In genomic region chr16:50368410-50369132, GRCh38 we compare ENCODE assay signal across 8 cellular contexts. TPM values are rescaled to one million over a fixed set of nuclear protein-coding genes. Genes with fewer than 3 reads are reported as not detected.
DNase-seq lines count a peak whose midpoint lies in the region; ATAC-seq and FAIRE-seq lines count a peak whose summit lies in the region.

TSS of gene BRD7 (minus strand) at chr16:50368988. CDS start at chr16:50368774, 214 bp downstream.

- ATAC-seq in GM21360 (IDR thresholded peaks at IDR 0.05; ENCODE audit: unreplicated experiment) (peak; percentile 64), left ventricle myocardium superior (peak; percentile 85)

- FAIRE-seq in HTR-8/SVneo (lab: Jason Lieb, UNC) (no peak), urothelium cell line (lab: Jason Lieb, UNC) (no peak)

- DNase-seq in DMS 273 (lab: John Stamatoyannopoulos, UW; ENCODE audit: unreplicated experiment) = peak; percentile 92
- peak; percentile 55 for DNase-seq in HTR-8/SVneo (ENCODE audit: insufficient read length, low spot score)
- DNase-seq in T follicular helper cell (ENCODE audit: low read depth) = peak; percentile 52
- DNase-seq in activated naive CD8-positive, alpha-beta T cell treated with anti-CD3 and anti-CD28 coated beads, Interleukin-2, amount 50 U/mL, for 16 hours (ENCODE audit: low read depth, low spot score) = peak; percentile 26
- peak; percentile 83 for DNase-seq in left ventricle myocardium superior
- peak; percentile 59 for DNase-seq in putamen (ENCODE audit: low spot score)
- peak; percentile 90 for DNase-seq in urothelium cell line (ENCODE audit: low spot score)

- intact Hi-C loops in left ventricle myocardium superior (cut with micrococcal nuclease) = no loop called here

RNA-seq across cellular contexts. Expression of gene BRD7, which starts in this region (rescaled TPM):
- 46.7 TPM for total RNA-seq in left ventricle myocardium superior

Comparison
In these comparisons a context has a peak if more than half of its experiments do, and no peak if none do; other contexts are left out.
1. Peak in every context shown above with its lines: DNase-seq and ATAC-seq.
2. DNase-seq: peak in every context shown above with its lines; median percentile 92 in DMS 273; 90 in urothelium cell line; 83 in left ventricle myocardium superior; 59 in putamen; 55 in HTR-8/SVneo; 52 in T follicular helper cell; 26 in activated naive CD8-positive, alpha-beta T cell treated with anti-CD3 and anti-CD28 coated beads, Interleukin-2, amount 50 U/mL, for 16 hours.